In the genomic region with DNA sequence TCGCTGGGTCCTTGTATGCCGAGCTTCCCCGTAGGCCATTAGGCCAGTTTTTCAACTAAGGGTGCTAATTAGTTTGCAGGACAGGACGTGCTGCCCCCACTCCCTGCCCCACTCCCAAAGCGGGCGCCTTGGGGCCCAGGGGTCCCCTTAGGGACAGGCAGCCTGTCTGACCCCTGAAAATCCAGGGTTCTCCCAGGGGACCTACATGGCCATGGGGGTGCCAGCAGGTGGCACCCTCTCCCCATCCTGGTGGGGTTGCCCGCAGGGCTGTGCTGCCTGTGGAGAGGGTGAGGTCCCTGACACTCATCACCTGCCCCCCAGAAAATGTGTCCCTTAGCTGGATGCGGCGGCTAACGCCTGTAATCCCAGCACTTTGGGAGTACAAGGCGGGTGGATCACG, we compare ENCODE assay signal across 8 cellular contexts. TPM values are rescaled to one million over a fixed set of nuclear protein-coding genes. Genes with fewer than 3 reads are reported as not detected.
DNase-seq lines count a peak whose midpoint lies in the region; ATAC-seq and TF ChIP-seq lines count a peak whose summit lies in the region.

No MANE protein-coding gene starts in this region.

- H3K4me3 Mint-ChIP-seq in activated CD4-positive, alpha-beta memory T cell treated with anti-CD3 and anti-CD28 coated beads for 36 hours, result no peak overlapping the region
- no peak overlapping the region for H3K4me3 Mint-ChIP-seq in osteocyte (ENCODE audit: unreplicated experiment)
- H3K4me3 Mint-ChIP-seq in T-helper 2 cell treated with Interferon-gamma antibody and Interleukin-4, amounts not matched to agents 5 μg/mL and 100 μg/mL, for 36 hours, result no peak overlapping the region

- no peak overlapping the region for H3K27ac Mint-ChIP-seq in activated CD4-positive, alpha-beta memory T cell treated with anti-CD3 and anti-CD28 coated beads for 36 hours
- H3K27ac Mint-ChIP-seq in osteocyte (ENCODE audit: unreplicated experiment), result no peak overlapping the region
- no peak overlapping the region for H3K27ac Mint-ChIP-seq in T-helper 2 cell treated with Interferon-gamma antibody and Interleukin-4, amounts not matched to agents 5 μg/mL and 100 μg/mL, for 36 hours

- H3K4me3 ChIP-seq in fibroblast of mammary gland (ENCODE audit: control insufficient read depth, low read depth, low read length), result no peak overlapping the region

- DNase-seq in COLO829 (ENCODE audit: low spot score) (peak; percentile 48), KBM-7 (peak; percentile 56), fibroblast of mammary gland (ENCODE audit: low read depth) (peak; percentile 47), osteocyte (ENCODE audit: extremely low spot score, unreplicated experiment) (no peak), SHP77 treated with DMSO at 0.1 percent for 48 hours (lab: John Stamatoyannopoulos, UW) (no peak)
- DNase-seq in activated CD4-positive, alpha-beta memory T cell treated with anti-CD3 and anti-CD28 coated beads for 36 hours, result peak; percentile 60
- DNase-seq in T-helper 2 cell treated with Interferon-gamma antibody and Interleukin-4, amounts not matched to agents 5 μg/mL and 100 μg/mL, for 36 hours (ENCODE audit: low spot score), result no peak

- CTCF ChIA-PET in activated CD4-positive, alpha-beta memory T cell treated with anti-CD3 and anti-CD28 coated beads for 36 hours (lab: Charles Lee), result interaction anchor here (0.7 to 2.0 kb wide), 3 partner anchors 51 to 239 kb away, joined by 3 to 10 read pairs (median 6); partner anchors contain the start of gene DNLZ

- H3K4me1 Mint-ChIP-seq in activated CD4-positive, alpha-beta memory T cell treated with anti-CD3 and anti-CD28 coated beads for 36 hours (ENCODE audit: low read depth), result no peaks in the 10 kb centered on the region
- no peaks in the 10 kb centered on the region for H3K4me1 Mint-ChIP-seq in osteocyte (ENCODE audit: unreplicated experiment)
- H3K4me1 Mint-ChIP-seq in T-helper 2 cell treated with Interferon-gamma antibody and Interleukin-4, amounts not matched to agents 5 μg/mL and 100 μg/mL, for 36 hours (ENCODE audit: low read depth), result no peaks in the 10 kb centered on the region

- H3K9me3 Mint-ChIP-seq in activated CD4-positive, alpha-beta memory T cell treated with anti-CD3 and anti-CD28 coated beads for 36 hours, result peaks cover 16% of the 10 kb centered on the region
- peaks cover 11% of the 10 kb centered on the region for H3K9me3 Mint-ChIP-seq in osteocyte (ENCODE audit: unreplicated experiment)
- H3K9me3 Mint-ChIP-seq in T-helper 2 cell treated with Interferon-gamma antibody and Interleukin-4, amounts not matched to agents 5 μg/mL and 100 μg/mL, for 36 hours, result peaks cover 23% of the 10 kb centered on the region

- no peak for ATAC-seq in GM21786 (IDR thresholded peaks at IDR 0.05; ENCODE audit: unreplicated experiment)

- POLR2A ChIA-PET in activated CD4-positive, alpha-beta memory T cell treated with anti-CD3 and anti-CD28 coated beads for 36 hours (lab: Charles Lee), result no interaction called here

- no peaks in the 10 kb centered on the region for H3K36me3 Mint-ChIP-seq in activated CD4-positive, alpha-beta memory T cell treated with anti-CD3 and anti-CD28 coated beads for 36 hours
- H3K36me3 Mint-ChIP-seq in osteocyte (ENCODE audit: unreplicated experiment), result peaks cover 2% of the 10 kb centered on the region
- H3K36me3 Mint-ChIP-seq in T-helper 2 cell treated with Interferon-gamma antibody and Interleukin-4, amounts not matched to agents 5 μg/mL and 100 μg/mL, for 36 hours (ENCODE audit: low read depth), result no peaks in the 10 kb centered on the region

- peak; percentile 59 for TF ChIP-seq CTCF in fibroblast of mammary gland (conservative IDR thresholded peaks at IDR 0.05; ENCODE audit: control insufficient read depth, insufficient read depth, low read depth, low read length)
- TF ChIP-seq CTCF in osteocyte (IDR thresholded peaks at IDR 0.05), result peak; percentile 60

- intact Hi-C loops in activated CD4-positive, alpha-beta memory T cell treated with anti-CD3 and anti-CD28 coated beads for 36 hours (cut with micrococcal nuclease), result no loop called here

- in situ Hi-C loops in KBM-7 (cut with MboI; ENCODE audit: low pct_unique_long_range_greater_than_20kb, low sequenced_read_pairs), result no loop called here

- H3K27me3 Mint-ChIP-seq in activated CD4-positive, alpha-beta memory T cell treated with anti-CD3 and anti-CD28 coated beads for 36 hours, result no peaks in the 10 kb centered on the region
- H3K27me3 Mint-ChIP-seq in osteocyte (ENCODE audit: unreplicated experiment), result no peaks in the 10 kb centered on the region
- H3K27me3 Mint-ChIP-seq in T-helper 2 cell treated with Interferon-gamma antibody and Interleukin-4, amounts not matched to agents 5 μg/mL and 100 μg/mL, for 36 hours (ENCODE audit: low read depth), result peaks cover 2% of the 10 kb centered on the region

RNA-seq across cellular contexts. Expression of gene CCDC187, which starts 8.5 kb away (rescaled TPM):
- not detected for total RNA-seq in activated CD4-positive, alpha-beta memory T cell treated with anti-CD3 and anti-CD28 coated beads for 36 hours
- total RNA-seq in osteocyte, result not detected in 2 replicates

RNA-seq across cellular contexts. Expression of gene GPSM1, which starts 14.9 kb away (rescaled TPM):
- 10 to 100 TPM; 10.6 to 11.3 TPM for total RNA-seq in activated CD4-positive, alpha-beta memory T cell treated with anti-CD3 and anti-CD28 coated beads for 36 hours
- total RNA-seq in osteocyte, result 32.5 and 37.1 TPM in 2 replicates

RNA-seq across cellular contexts. Expression of gene DNLZ, which starts 51.1 kb away (rescaled TPM):
- total RNA-seq in activated CD4-positive, alpha-beta memory T cell treated with anti-CD3 and anti-CD28 coated beads for 36 hours, result 10 to 100 TPM; 14.5 to 15.2 TPM
- 16.6 and 17.6 TPM in 2 replicates for total RNA-seq in osteocyte

Comparison
In these comparisons a context has a peak if more than half of its experiments do, and no peak if none do; other contexts are left out.
1. DNase-seq: peak in COLO829 (single experiment), KBM-7 (single experiment), activated CD4-positive, alpha-beta memory T cell treated with anti-CD3 and anti-CD28 coated beads for 36 hours (single experiment) and fibroblast of mammary gland (single experiment); none in osteocyte (single experiment), SHP77 treated with DMSO at 0.1 percent for 48 hours (single experiment) and T-helper 2 cell treated with Interferon-gamma antibody and Interleukin-4, amounts not matched to agents 5 μg/mL and 100 μg/mL, for 36 hours (single experiment).